16 cellular contexts compared by ENCODE assay signal in the genomic region with DNA sequence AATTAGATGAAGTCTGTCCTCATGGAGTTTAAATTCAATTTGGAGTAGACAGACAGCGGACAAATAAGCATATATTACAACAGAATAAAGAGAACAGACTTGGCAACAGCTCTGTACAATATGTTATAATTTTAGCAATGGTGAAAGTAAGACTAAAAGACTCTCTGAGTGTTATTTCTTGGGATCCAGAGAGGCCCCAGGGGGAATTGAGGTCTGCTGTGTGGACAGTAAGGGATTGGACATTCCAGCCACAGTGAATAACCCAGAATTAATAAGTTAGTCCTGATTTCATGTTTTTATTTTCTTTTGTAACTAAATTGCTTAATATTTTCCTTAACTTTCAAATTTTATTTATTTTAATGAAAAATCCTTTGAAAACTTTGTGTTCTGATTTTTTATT.
DNase-seq lines count a peak whose midpoint lies in the region; ATAC-seq and TF ChIP-seq lines count a peak whose summit lies in the region.
"Had no signal": no experiment of that assay in that cellular context is flagged by ENCODE, and none has a peak within 500 bp of the region (broad histone marks: within the 10 kb centered on the region; RNA-seq: fewer than 3 reads in every experiment).

No MANE protein-coding gene starts in this region.

- H3K4ac ChIP-seq in mesendoderm (ENCODE audit: low read depth, low read length): no peak overlapping the region

- H3K79me1 ChIP-seq in mesendoderm (ENCODE audit: low read length): no peaks in the 10 kb centered on the region

- H2AK5ac ChIP-seq in mesendoderm (ENCODE audit: low read length): no peak overlapping the region

- no peak overlapping the region for H4K5ac ChIP-seq in mesendoderm (ENCODE audit: low read length)

- H3K9ac ChIP-seq in mesendoderm (ENCODE audit: low read length): no peak overlapping the region

- DNase-seq in LHCN-M2 (ENCODE audit: low read depth) (peak; percentile 16), fibroblast of gingiva (ENCODE audit: low read depth) (peak; percentile 61), myocyte (ENCODE audit: low read depth) (peak; percentile 13), thoracic aorta (ENCODE audit: low spot score) (no peak), lower leg skin (ENCODE audit: low spot score in 2 of 2) (no peak), NCI-H187 treated with DMSO at 0.1 percent for 48 hours (lab: John Stamatoyannopoulos, UW) (no peak), mesendoderm (no peak), CD14-positive monocyte (ENCODE audit: low spot score) (no peak)
- DNase-seq: DMS53, DND-41, GOT3, H7, IMR-90 had no signal

- H2BK15ac ChIP-seq in mesendoderm (replicated peaks; ENCODE audit: low read depth): no peak overlapping the region

- H3K27me3 Mint-ChIP-seq in CD14-positive monocyte (ENCODE audit: low read depth in 3 of 3): no peaks in the 10 kb centered on the region
- H3K27me3 Mint-ChIP-seq: CD4-positive, alpha-beta memory T cell had no signal

- intact Hi-C loops in lower leg skin (cut with DNase I; ENCODE audit: low total_unique reads): no loop called here
- intact Hi-C loops in CD14-positive monocyte (cut with micrococcal nuclease): no loop called here

- no peaks in the 10 kb centered on the region for H3K36me3 Mint-ChIP-seq in CD14-positive monocyte

- H3K4me1 Mint-ChIP-seq in CD14-positive monocyte: no peaks in the 10 kb centered on the region

- no peak overlapping the region for H2BK120ac ChIP-seq in mesendoderm (ENCODE audit: low read depth, low read length)

- ATAC-seq in thoracic aorta (ENCODE audit: insufficient number of reproducible peaks, low FRiP score, low read depth): no peak
- ATAC-seq: K562 had no signal

- no peak overlapping the region for H3K23ac ChIP-seq in mesendoderm (ENCODE audit: low read length)

- TF ChIP-seq CTCF in thoracic aorta (IDR thresholded peaks at IDR 0.05) (no peak), lower leg skin (IDR thresholded peaks at IDR 0.05) (no peak), CD14-positive monocyte (IDR thresholded peaks at IDR 0.05) (no peak)

- H3K27ac ChIP-seq in thoracic aorta (peak overlapping the region; percentile 19 to 36), mesendoderm (ENCODE audit: low read depth, low read length) (no peak overlapping the region)
- H3K27ac ChIP-seq: C4-2B had no signal

- no peak overlapping the region for H3K4me3 Mint-ChIP-seq in CD14-positive monocyte
- H3K4me3 Mint-ChIP-seq: CD4-positive, alpha-beta memory T cell had no signal

- H3K79me2 ChIP-seq in mesendoderm (ENCODE audit: control insufficient read depth, insufficient read depth, low read length): no peaks in the 10 kb centered on the region

- no peak overlapping the region for H3K4me3 ChIP-seq in thoracic aorta
- no peak overlapping the region for H3K4me3 ChIP-seq in lower leg skin (ENCODE audit: low read depth, poor library complexity, severe bottlenecking)
- H3K4me3 ChIP-seq in mesendoderm (ENCODE audit: low read length): no peak overlapping the region
- H3K4me3 ChIP-seq: K562 had no signal

- H3K18ac ChIP-seq in mesendoderm (ENCODE audit: low read length): no peak overlapping the region

- peaks cover 0 to 2% (median 0%) of the 10 kb centered on the region in 7 donors for H3K9me3 Mint-ChIP-seq in CD14-positive monocyte
- H3K9me3 Mint-ChIP-seq: CD4-positive, alpha-beta memory T cell had no signal

- no peak overlapping the region for H4K8ac ChIP-seq in mesendoderm (ENCODE audit: low read depth, low read length)

- no peaks in the 10 kb centered on the region for H3K36me3 ChIP-seq in thoracic aorta
- no peaks in the 10 kb centered on the region for H3K36me3 ChIP-seq in mesendoderm (ENCODE audit: control insufficient read depth, insufficient read depth, low read length)

- H3K27ac Mint-ChIP-seq in CD14-positive monocyte: peak overlapping the region in 1 of 7 donors; percentile 77
- H3K27ac Mint-ChIP-seq: CD4-positive, alpha-beta memory T cell had no signal

- H3K4me1 ChIP-seq in thoracic aorta (ENCODE audit: control insufficient read depth in 1 of 2, low read depth in 2 of 2): peaks cover 45 to 85% of the 10 kb centered on the region in 2 donors
- H3K4me1 ChIP-seq in mesendoderm (ENCODE audit: control insufficient read depth, low read depth, low read length): no peaks in the 10 kb centered on the region

- H3K56ac ChIP-seq in mesendoderm (ENCODE audit: low read length): no peak overlapping the region

- 92 to 97% methylated on average over 1 of the region's 1 CpG for WGBS in lower leg skin, 2 donors
- WGBS in mesendoderm (ENCODE audit: extremely low coverage, insufficient coverage, low lambda C conversion rate): no CpG with 5 or more reads among the region's 1 CpG

- no peak for TF ChIP-seq POLR2A in lower leg skin (IDR thresholded peaks at IDR 0.05)

- H3K27me3 ChIP-seq in thoracic aorta (replicated peaks; ENCODE audit: insufficient read depth) (no peaks in the 10 kb centered on the region), mesendoderm (ENCODE audit: insufficient read depth, low read length, poor library complexity) (no peaks in the 10 kb centered on the region)

- H2BK5ac ChIP-seq in mesendoderm (ENCODE audit: low read length): no peak overlapping the region

- no peaks in the 10 kb centered on the region for H3K9me3 ChIP-seq in thoracic aorta

- H3K4me2 ChIP-seq in mesendoderm (ENCODE audit: low read length): no peak overlapping the region

Comparison
In these comparisons a context has a peak if more than half of its experiments do, and no peak if none do; other contexts are left out.
1. DNase-seq: peak in LHCN-M2 (single experiment), fibroblast of gingiva (single experiment) and myocyte (single experiment); none in thoracic aorta (single experiment), lower leg skin (0 of 2), NCI-H187 treated with DMSO at 0.1 percent for 48 hours (single experiment), mesendoderm (single experiment) and CD14-positive monocyte (single experiment).